In genomic region chr20:3846378-3846739, GRCh38 we compare ENCODE assay signal across 8 cellular contexts. TPM values are rescaled to one million over a fixed set of nuclear protein-coding genes. Genes with fewer than 3 reads are reported as not detected.
DNase-seq lines count a peak whose midpoint lies in the region; ATAC-seq and TF ChIP-seq lines count a peak whose summit lies in the region.

No MANE protein-coding gene starts in this region.

- TF ChIP-seq EP300 in upper lobe of left lung (IDR thresholded peaks at IDR 0.05) = no peak

- peak overlapping the region; percentile 85 for H3K4me3 Mint-ChIP-seq in activated naive CD4-positive, alpha-beta T cell treated with anti-CD3 and anti-CD28 coated beads for 36 hours

- H3K9me3 ChIP-seq in body of pancreas = no peaks in the 10 kb centered on the region
- no peaks in the 10 kb centered on the region for H3K9me3 ChIP-seq in lung (ENCODE audit: control insufficient read depth in 2 of 2, insufficient read depth in 1 of 2, low read length in 1 of 2)
- H3K9me3 ChIP-seq in upper lobe of left lung = no peaks in the 10 kb centered on the region

- H3K27me3 ChIP-seq in body of pancreas = no peaks in the 10 kb centered on the region
- no peaks in the 10 kb centered on the region for H3K27me3 ChIP-seq in lung (ENCODE audit: control insufficient read depth, insufficient read depth)
- no peaks in the 10 kb centered on the region for H3K27me3 ChIP-seq in upper lobe of left lung

- ATAC-seq in body of pancreas = no peak
- ATAC-seq in lung (ENCODE audit: insufficient read depth, low FRiP score) = no peak
- no peak for ATAC-seq in upper lobe of left lung (ENCODE audit: low FRiP score in 2 of 2)
- ATAC-seq in GM19467 (IDR thresholded peaks at IDR 0.05; ENCODE audit: unreplicated experiment) = no peak

- peaks cover 29% of the 10 kb centered on the region for H3K4me1 Mint-ChIP-seq in activated naive CD4-positive, alpha-beta T cell treated with anti-CD3 and anti-CD28 coated beads for 36 hours (ENCODE audit: low read depth)

- CTCF ChIA-PET in activated naive CD4-positive, alpha-beta T cell treated with anti-CD3 and anti-CD28 coated beads for 36 hours (lab: Charles Lee) = no interaction called here

- H3K9me3 Mint-ChIP-seq in activated naive CD4-positive, alpha-beta T cell treated with anti-CD3 and anti-CD28 coated beads for 36 hours = no peaks in the 10 kb centered on the region

- no peak for DNase-seq in activated naive CD4-positive, alpha-beta T cell treated with anti-CD3 and anti-CD28 coated beads for 36 hours
- DNase-seq in activated naive CD4-positive, alpha-beta T cell (lab: John Stamatoyannopoulos, UW) = no peak
- DNase-seq in body of pancreas = no peak
- DNase-seq in lung (ENCODE audit: low spot score) = no peak
- no peak for DNase-seq in upper lobe of left lung
- no peak for DNase-seq in hippocampal formation (lab: John Stamatoyannopoulos, UW)
- DNase-seq in stimulated activated CD4-positive, alpha-beta T cell treated with anti-CD3 and anti-CD28 coated beads, Interleukin-2, amount 100 ng/mL, for 48 hours = no peak

- intact Hi-C loops in activated naive CD4-positive, alpha-beta T cell treated with anti-CD3 and anti-CD28 coated beads for 36 hours (cut with micrococcal nuclease) = loop anchor here (1.0 to 2.0 kb wide), 6 partner anchors 26 to 94 kb away; partner anchors contain the start of genes AP5S1, CDC25B, CENPB and PANK2
- intact Hi-C loops in body of pancreas (cut with DNase I) = no loop called here

- H3K4me1 ChIP-seq in body of pancreas (peaks cover 31% of the 10 kb centered on the region), lung (ENCODE audit: control insufficient read depth in 2 of 2, insufficient read depth in 2 of 2, low read length in 2 of 2) (peaks cover 0 to 10% of the 10 kb centered on the region in 2 donors), upper lobe of left lung (peaks cover 16 to 30% (median 21%) of the 10 kb centered on the region in 4 donors)

- H3K36me3 ChIP-seq in body of pancreas (replicated peaks in 1 of 2; ENCODE audit: insufficient read depth in 1 of 2, low read depth in 2 of 2) (no peaks in the 10 kb centered on the region), lung (ENCODE audit: control insufficient read depth in 2 of 2, insufficient read depth in 2 of 2, low read length in 2 of 2) (no peaks in the 10 kb centered on the region), upper lobe of left lung (no peaks in the 10 kb centered on the region)

- TF ChIP-seq CTCF in body of pancreas (IDR thresholded peaks at IDR 0.05) (no peak), lung (IDR thresholded peaks at IDR 0.05; ENCODE audit: control extremely low read depth, extremely low read depth) (no peak), upper lobe of left lung (IDR thresholded peaks at IDR 0.05) (no peak)

- H3K27me3 Mint-ChIP-seq in activated naive CD4-positive, alpha-beta T cell treated with anti-CD3 and anti-CD28 coated beads for 36 hours (ENCODE audit: low read depth) = no peaks in the 10 kb centered on the region

- peak overlapping the region; percentile 89 to 97 (median 90) for H3K27ac ChIP-seq in body of pancreas
- H3K27ac ChIP-seq in lung (ENCODE audit: low read depth in 1 of 2, low read length in 1 of 2) = peak overlapping the region; percentile 84 to 97
- H3K27ac ChIP-seq in upper lobe of left lung = peak overlapping the region; percentile 93 to 97 (median 95)

- 0% methylated on average over 22 of the region's 22 CpGs; no CpG with 5 or more reads in 1 of the 2 donors for WGBS in body of pancreas, 2 donors
- 1 to 2% methylated on average over 22 of the region's 22 CpGs for WGBS in lung, 2 donors
- 3 to 8% methylated on average over 2 to 17 of the region's 22 CpGs for WGBS in upper lobe of left lung, 2 donors

- peak overlapping the region; percentile 87 to 89 for H3K4me3 ChIP-seq in body of pancreas
- peak overlapping the region; percentile 96 for H3K4me3 ChIP-seq in lung
- peak overlapping the region; percentile 72 to 98 (median 89) for H3K4me3 ChIP-seq in upper lobe of left lung

- H3K36me3 Mint-ChIP-seq in activated naive CD4-positive, alpha-beta T cell treated with anti-CD3 and anti-CD28 coated beads for 36 hours (ENCODE audit: low read depth) = peaks cover 8% of the 10 kb centered on the region

- H3K27ac Mint-ChIP-seq in activated naive CD4-positive, alpha-beta T cell treated with anti-CD3 and anti-CD28 coated beads for 36 hours = peak overlapping the region; percentile 83

- no peak for TF ChIP-seq POLR2A in body of pancreas (IDR thresholded peaks at IDR 0.05)
- TF ChIP-seq POLR2A in upper lobe of left lung (IDR thresholded peaks at IDR 0.05) = no peak

RNA-seq across cellular contexts. Expression of gene MAVS, which starts 0.3 kb away (rescaled TPM):
- total RNA-seq in activated naive CD4-positive, alpha-beta T cell treated with anti-CD3 and anti-CD28 coated beads for 36 hours = 10 to 100 TPM; 14.8 to 16.0 TPM
- total RNA-seq in body of pancreas (10 to 100 TPM; 21.5 to 24.4 TPM), lung (10 to 100 TPM; 17.8 to 39.6 TPM), upper lobe of left lung (10 to 100 TPM; 31.0 to 54.5 (median 39.9) TPM)
- polyA plus RNA-seq in lung = 10 to 100 TPM; 13.2 to 24.0 TPM

RNA-seq across cellular contexts. Expression of gene AP5S1, which starts 26.0 kb away (rescaled TPM):
- total RNA-seq in activated naive CD4-positive, alpha-beta T cell treated with anti-CD3 and anti-CD28 coated beads for 36 hours = 1 to 10 TPM; 8.0 to 8.2 TPM
- total RNA-seq in body of pancreas (1 to 10 TPM; 4.9 to 5.3 TPM), lung (10 to 100 TPM; 12.4 to 20.7 TPM), upper lobe of left lung (10 to 100 TPM in 5 of 6 donors, 1 to 10 TPM in 1; 9.4 to 20.8 (median 14.7) TPM)
- polyA plus RNA-seq in lung = 10 to 100 TPM in 1 of 2 donors, 1 to 10 TPM in 1; 8.1 to 11.5 TPM

RNA-seq across cellular contexts. Expression of gene PANK2, which starts 42.8 kb away (rescaled TPM):
- 10 to 100 TPM; 39.8 to 44.7 TPM for total RNA-seq in activated naive CD4-positive, alpha-beta T cell treated with anti-CD3 and anti-CD28 coated beads for 36 hours
- total RNA-seq in body of pancreas (10 to 100 TPM; 17.9 to 21.8 TPM), lung (10 to 100 TPM; 39.6 to 46.2 TPM), upper lobe of left lung (10 to 100 TPM; 34.3 to 58.7 (median 50.4) TPM)
- polyA plus RNA-seq in lung = 10 to 100 TPM; 24.6 to 29.2 TPM

RNA-seq across cellular contexts. Expression of gene CDC25B, which starts 50.2 kb away (rescaled TPM):
- 10 to 100 TPM; 94.8 to 97.7 TPM for total RNA-seq in activated naive CD4-positive, alpha-beta T cell treated with anti-CD3 and anti-CD28 coated beads for 36 hours
- 10 to 100 TPM in 1 of 2 donors, 1 to 10 TPM in 1; 8.8 to 22.7 TPM for total RNA-seq in body of pancreas
- 10 to 100 TPM; 65.7 to 88.5 TPM for total RNA-seq in lung
- polyA plus RNA-seq in lung = 10 to 100 TPM; 47.9 to 68.4 TPM
- 100 to 1,000 TPM in 3 of 6 donors, 10 to 100 TPM in 3; 45.5 to 151 (median 99.1) TPM for total RNA-seq in upper lobe of left lung

RNA-seq across cellular contexts. Expression of gene CENPB, which starts 59.8 kb away (rescaled TPM):
- 10 to 100 TPM; 29.1 to 30.3 TPM for total RNA-seq in activated naive CD4-positive, alpha-beta T cell treated with anti-CD3 and anti-CD28 coated beads for 36 hours
- total RNA-seq in body of pancreas (10 to 100 TPM; 57.9 to 61.0 TPM), lung (100 to 1,000 TPM in 1 of 2 donors, 10 to 100 TPM in 1; 35.9 to 113 TPM), upper lobe of left lung (100 to 1,000 TPM in 2 of 6 donors, 10 to 100 TPM in 4; 56.6 to 125 (median 89.7) TPM)
- polyA plus RNA-seq in lung = 10 to 100 TPM; 72.9 to 85.8 TPM
